In the genomic region with DNA sequence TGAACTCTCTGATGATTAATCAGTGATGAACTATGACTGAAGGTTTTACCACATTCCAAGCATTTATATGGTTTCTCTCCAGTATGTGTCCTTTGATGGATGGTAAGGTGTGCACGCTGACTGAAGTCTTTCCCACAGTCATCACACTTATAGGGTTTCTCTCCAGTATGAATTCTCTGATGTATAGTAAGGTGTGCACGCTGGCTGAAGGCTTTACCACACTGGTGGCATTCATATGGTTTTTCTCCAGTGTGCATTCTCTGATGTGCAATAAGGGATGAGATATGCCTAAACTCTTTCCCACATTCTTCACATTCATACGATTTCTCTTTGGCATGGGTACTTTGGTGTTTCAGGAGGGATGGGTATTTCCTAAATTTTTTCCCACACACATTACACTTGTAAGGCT, we compare ENCODE assay signal across 14 cellular contexts. TPM values are rescaled to one million over a fixed set of nuclear protein-coding genes. Genes with fewer than 3 reads are reported as not detected.
DNase-seq lines count a peak whose midpoint lies in the region; TF ChIP-seq lines count a peak whose summit lies in the region.
"Had no signal": no experiment of that assay in that cellular context is flagged by ENCODE, and none has a peak within 500 bp of the region (broad histone marks: within the 10 kb centered on the region; RNA-seq: fewer than 3 reads in every experiment).

No MANE protein-coding gene starts in this region.

- intact Hi-C loops in stomach (cut with DNase I; ENCODE audit: low total_unique reads), result no loop called here

- DNase-seq in adipocyte (ENCODE audit: low read depth) (no peak), endodermal cell (no peak), stomach (no peak), NCI-H748 treated with DMSO at 0.1 percent for 48 hours (lab: John Stamatoyannopoulos, UW) (no peak), SKM-1 (lab: John Stamatoyannopoulos, UW; ENCODE audit: unreplicated experiment) (no peak)
- DNase-seq: BE2C; CD8-positive, alpha-beta memory T cell; DMS 273 treated with DMSO at 0.1 percent for 48 hours; GOT3; H9; HFFc6 had no signal

- no peaks in the 10 kb centered on the region for H3K4me1 ChIP-seq in BLaER1 treated with 17β-estradiol and CSF1 and Interleukin-3, amounts not matched to agents 10 nM and 100 nM
- H3K4me1 ChIP-seq in adipocyte (ENCODE audit: control insufficient read depth, insufficient read depth, low read length) (no peaks in the 10 kb centered on the region), endodermal cell (ENCODE audit: control insufficient read depth, insufficient read depth, low read length) (no peaks in the 10 kb centered on the region), stomach (no peaks in the 10 kb centered on the region)
- H3K4me1 ChIP-seq: BE2C had no signal

- no peak for TF ChIP-seq CTCF in endodermal cell (conservative IDR thresholded peaks at IDR 0.05)
- no peak for TF ChIP-seq CTCF in stomach (IDR thresholded peaks at IDR 0.05)

- no peak overlapping the region for H3K9ac ChIP-seq in BLaER1 treated with 17β-estradiol and CSF1 and Interleukin-3, amounts not matched to agents 10 nM and 100 nM
- H3K9ac ChIP-seq in adipocyte (ENCODE audit: low read length) (no peak overlapping the region), endodermal cell (ENCODE audit: extremely low read depth, low read length, poor library complexity, severe bottlenecking) (no peak overlapping the region)

- peaks cover 60% of the 10 kb centered on the region for H3K36me3 Mint-ChIP-seq in endodermal cell (ENCODE audit: low read depth)

- no peak for TF ChIP-seq EP300 in stomach (IDR thresholded peaks at IDR 0.05)

- H4K20me1 ChIP-seq in BLaER1 treated with 17β-estradiol and CSF1 and Interleukin-3, amounts not matched to agents 10 nM and 100 nM, result no peaks in the 10 kb centered on the region

- peaks cover 80% of the 10 kb centered on the region for H3K9me3 Mint-ChIP-seq in endodermal cell

- no peaks in the 10 kb centered on the region for H3K27me3 ChIP-seq in BLaER1 treated with 17β-estradiol and CSF1 and Interleukin-3, amounts not matched to agents 10 nM and 100 nM
- H3K27me3 ChIP-seq in adipocyte (replicated peaks; ENCODE audit: control insufficient read depth, insufficient read depth, low read length), result no peaks in the 10 kb centered on the region
- no peaks in the 10 kb centered on the region for H3K27me3 ChIP-seq in endodermal cell (ENCODE audit: control insufficient read depth, insufficient read depth, low read length, poor library complexity, severe bottlenecking)
- no peaks in the 10 kb centered on the region for H3K27me3 ChIP-seq in stomach
- H3K27me3 ChIP-seq: BE2C had no signal

- H3K4me1 Mint-ChIP-seq in endodermal cell, result no peaks in the 10 kb centered on the region
- H3K4me1 Mint-ChIP-seq: H9 had no signal

- no peak overlapping the region for H3K4me3 Mint-ChIP-seq in endodermal cell
- H3K4me3 Mint-ChIP-seq: CD8-positive, alpha-beta memory T cell; H9; HFFc6 had no signal

- no peak overlapping the region for H3K27ac ChIP-seq in BLaER1 treated with 17β-estradiol and CSF1 and Interleukin-3, amounts not matched to agents 10 nM and 100 nM
- H3K27ac ChIP-seq in endodermal cell (ENCODE audit: low read depth, low read length) (no peak overlapping the region), temporal lobe (ENCODE audit: low read depth, low read length) (peak overlapping the region; percentile 10), stomach (no peak overlapping the region)

- H3K4me3 ChIP-seq in BLaER1 treated with 17β-estradiol and CSF1 and Interleukin-3, amounts not matched to agents 10 nM and 100 nM, result peak overlapping the region in 8 of 10 experiments; percentile 2 to 40 (median 20); a peak in 9 of 20 replicates
- H3K4me3 ChIP-seq in adipocyte (ENCODE audit: low read length) (peak overlapping the region; percentile 70), endodermal cell (ENCODE audit: low read length) (peak overlapping the region; percentile 15), stomach (no peak overlapping the region)

- H3K9me3 ChIP-seq in BLaER1 treated with 17β-estradiol and CSF1 and Interleukin-3, amounts not matched to agents 10 nM and 100 nM (replicated peaks in 1 of 11), result peaks cover 100% of the 10 kb centered on the region in 11 experiments
- H3K9me3 ChIP-seq in adipocyte (ENCODE audit: control insufficient read depth, low read length), result peaks cover 100% of the 10 kb centered on the region
- peaks cover 90% of the 10 kb centered on the region for H3K9me3 ChIP-seq in endodermal cell (ENCODE audit: control insufficient read depth, low read length)
- H3K9me3 ChIP-seq in stomach, result peaks cover 36 to 100% (median 96%) of the 10 kb centered on the region in 4 donors
- H3K9me3 ChIP-seq: BE2C had no signal

- H3K27ac Mint-ChIP-seq in endodermal cell, result no peak overlapping the region
- H3K27ac Mint-ChIP-seq: CD8-positive, alpha-beta memory T cell; H9; HFFc6 had no signal

- TF ChIP-seq POLR2A in stomach (IDR thresholded peaks at IDR 0.05), result no peak

- H3K27me3 Mint-ChIP-seq in endodermal cell (ENCODE audit: insufficient read depth), result no peaks in the 10 kb centered on the region
- H3K27me3 Mint-ChIP-seq: CD8-positive, alpha-beta memory T cell had no signal

- H3K36me3 ChIP-seq in BLaER1 treated with 17β-estradiol and CSF1 and Interleukin-3, amounts not matched to agents 10 nM and 100 nM, result peaks cover 66 to 97% (median 85%) of the 10 kb centered on the region in 11 experiments
- H3K36me3 ChIP-seq in adipocyte (ENCODE audit: control insufficient read depth, insufficient read depth, low read length, severe bottlenecking) (peaks cover 57% of the 10 kb centered on the region), endodermal cell (ENCODE audit: control insufficient read depth, insufficient read depth, low read length) (peaks cover 48% of the 10 kb centered on the region), stomach (peaks cover 32 to 60% (median 56%) of the 10 kb centered on the region in 4 donors)
- H3K36me3 ChIP-seq: BE2C had no signal

- H3K4me2 ChIP-seq in BLaER1 treated with 17β-estradiol and CSF1 and Interleukin-3, amounts not matched to agents 10 nM and 100 nM, result no peak overlapping the region

- WGBS in endodermal cell (ENCODE audit: insufficient coverage in 1 of 2, insufficient read length in 1 of 2), 2 experiments, result 100% methylated on average over 1 to 2 of the region's 3 CpGs
- 94 to 97% (median 95%) methylated on average over 3 of the region's 3 CpGs for WGBS in stomach, 5 donors

RNA-seq across cellular contexts. Expression of gene ZNF287, which starts 16.4 kb away (rescaled TPM):
- total RNA-seq in endodermal cell, result 10 to 100 TPM in 1 of 2 donors, 1 to 10 TPM in 1; 6.9 to 16.4 TPM
- polyA plus RNA-seq in endodermal cell (2013, experiment 1 of 2), result 9.7 TPM
- polyA plus RNA-seq in endodermal cell (2013, experiment 2 of 2), result 9.5 TPM
- 19.4 TPM for total RNA-seq in temporal lobe
- 10 to 100 TPM in 1 of 5 donors, 1 to 10 TPM in 4; 3.9 to 11.7 (median 4.5) TPM for total RNA-seq in stomach
- 1 to 10 TPM; 1.8 to 2.6 (median 2.5) TPM for polyA plus RNA-seq in stomach
- total RNA-seq: HepG2 had no signal

Comparison
In these comparisons a context has a peak if more than half of its experiments do, and no peak if none do; other contexts are left out.
1. H3K4me3 ChIP-seq: peak in BLaER1 treated with 17β-estradiol and CSF1 and Interleukin-3, amounts not matched to agents 10 nM and 100 nM (8 of 10), adipocyte (single experiment) and endodermal cell (single experiment); none in stomach (0 of 4).